11 cellular contexts compared by ENCODE assay signal in the genomic region with DNA sequence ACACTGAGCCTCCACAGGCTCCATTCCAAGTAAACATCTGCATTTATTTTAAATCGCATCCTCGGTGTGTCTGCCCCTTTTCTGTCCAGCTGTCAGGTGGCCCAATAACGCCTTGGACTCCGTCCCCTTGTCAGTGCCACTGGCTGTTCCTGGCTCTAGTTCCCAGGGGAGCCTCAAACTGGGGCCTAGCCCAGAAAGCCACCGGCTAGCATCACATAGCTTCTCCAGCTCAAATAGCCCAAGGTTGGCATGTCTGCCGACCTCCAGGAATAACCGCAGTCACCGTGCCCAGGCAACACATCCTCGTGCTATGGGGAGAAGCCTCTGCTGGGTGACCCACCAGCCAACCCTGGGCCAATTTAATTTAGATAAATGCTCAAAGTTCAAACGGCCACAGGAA. TPM values are rescaled to one million over a fixed set of nuclear protein-coding genes. Genes with fewer than 3 reads are reported as not detected.
A peak's percentile ranks its signal among the peaks of the same experiment; 100 is the strongest.
DNase-seq lines count a peak whose midpoint lies in the region; ATAC-seq and TF ChIP-seq lines count a peak whose summit lies in the region.
"Had no signal": no experiment of that assay in that cellular context is flagged by ENCODE, and none has a peak within 500 bp of the region (broad histone marks: within the 10 kb centered on the region; RNA-seq: fewer than 3 reads in every experiment).

No MANE protein-coding gene starts in this region.

- TF ChIP-seq CTCF in endodermal cell (conservative IDR thresholded peaks at IDR 0.05): no peak

- WGBS in GM23248 (ENCODE audit: low coverage in 1 of 2, low lambda C conversion rate in 2 of 2, missing lambda C conversion rate in 2 of 2), 2 experiments: 60 to 64% methylated on average over 10 of the region's 10 CpGs
- WGBS in endodermal cell (ENCODE audit: insufficient coverage in 1 of 2, insufficient read length in 1 of 2), 2 experiments: 93 to 94% methylated on average over 5 to 10 of the region's 10 CpGs
- no CpG with 5 or more reads among the region's 10 CpGs for WGBS in neuronal stem cell (ENCODE audit: extremely low coverage in 2 of 2, insufficient read length in 2 of 2, insufficient replicate concordance in 1 of 2), 2 donors

- no peaks in the 10 kb centered on the region for H3K9me3 Mint-ChIP-seq in endodermal cell

- no peak overlapping the region for H3K23ac ChIP-seq in neuronal stem cell (ENCODE audit: low read depth, low read length, poor library complexity)

- H3K4me3 ChIP-seq in ACC112 (ENCODE audit: low read depth, low read length) (peak overlapping the region; percentile 35; the same call in 1 of the 2 replicates), GM23248 (no peak overlapping the region), endodermal cell (ENCODE audit: low read length) (no peak overlapping the region), neuronal stem cell (ENCODE audit: low read length in 2 of 2) (no peak overlapping the region)
- H3K4me3 ChIP-seq: SJSA1 had no signal

- H3K18ac ChIP-seq in neuronal stem cell (ENCODE audit: low read length): no peak overlapping the region

- no peaks in the 10 kb centered on the region for H3K4me1 Mint-ChIP-seq in endodermal cell

- H2BK15ac ChIP-seq in neuronal stem cell (ENCODE audit: low read length): no peak overlapping the region

- peak overlapping the region; percentile 75 for H3K27ac ChIP-seq in ACC112 (ENCODE audit: low read depth, low read length)
- peak overlapping the region; percentile 53 for H3K27ac ChIP-seq in GM23248
- H3K27ac ChIP-seq in endodermal cell (ENCODE audit: low read depth, low read length): no peak overlapping the region
- no peak overlapping the region for H3K27ac ChIP-seq in neuronal stem cell (replicated peaks; ENCODE audit: low read length)
- H3K27ac ChIP-seq: SJSA1 had no signal

- H3K4me1 ChIP-seq in ACC112 (ENCODE audit: control insufficient read depth, insufficient read depth, low read length, unreplicated experiment) (peaks cover 20% of the 10 kb centered on the region), GM23248 (ENCODE audit: insufficient read depth) (peaks cover 12% of the 10 kb centered on the region), endodermal cell (ENCODE audit: control insufficient read depth, insufficient read depth, low read length) (no peaks in the 10 kb centered on the region), neuronal stem cell (ENCODE audit: control insufficient read depth in 2 of 2, insufficient read depth in 1 of 2, low read depth in 1 of 2, low read length in 2 of 2) (no peaks in the 10 kb centered on the region)
- H3K4me1 ChIP-seq: SJSA1 had no signal

- H4K91ac ChIP-seq in neuronal stem cell (ENCODE audit: low read depth, low read length, poor library complexity): no peak overlapping the region

- H3K14ac ChIP-seq in neuronal stem cell (ENCODE audit: low read length): no peak overlapping the region

- no peaks in the 10 kb centered on the region for H3K36me3 ChIP-seq in ACC112 (ENCODE audit: insufficient read depth, low read length)
- peaks cover 16% of the 10 kb centered on the region for H3K36me3 ChIP-seq in GM23248 (ENCODE audit: low read depth)
- peaks cover 48% of the 10 kb centered on the region for H3K36me3 ChIP-seq in endodermal cell (ENCODE audit: control insufficient read depth, insufficient read depth, low read length)
- H3K36me3 ChIP-seq in neuronal stem cell (replicated peaks in 1 of 2; ENCODE audit: control insufficient read depth in 2 of 2, insufficient read depth in 2 of 2, low read length in 2 of 2): peaks cover 48 to 76% of the 10 kb centered on the region in 2 donors

- H2BK120ac ChIP-seq in neuronal stem cell (ENCODE audit: low read depth, low read length): no peak overlapping the region

- no peaks in the 10 kb centered on the region for H3K9me2 ChIP-seq in GM23248 (ENCODE audit: insufficient read depth)

- H3K4me2 ChIP-seq in GM23248 (ENCODE audit: unreplicated experiment): no peak overlapping the region
- no peak overlapping the region for H3K4me2 ChIP-seq in neuronal stem cell (ENCODE audit: insufficient read depth, low read length, poor library complexity, severe bottlenecking)

- no peak overlapping the region for H2AK5ac ChIP-seq in neuronal stem cell (ENCODE audit: low read depth, low read length)

- H3K36me3 Mint-ChIP-seq in endodermal cell (ENCODE audit: low read depth): peaks cover 52% of the 10 kb centered on the region

- no peaks in the 10 kb centered on the region for H4K20me1 ChIP-seq in GM23248 (ENCODE audit: insufficient read depth)

- H3K4ac ChIP-seq in neuronal stem cell (ENCODE audit: low read length): no peak overlapping the region

- H3K79me1 ChIP-seq in neuronal stem cell (ENCODE audit: low read depth, low read length): peaks cover 1% of the 10 kb centered on the region

- H4K8ac ChIP-seq in neuronal stem cell (ENCODE audit: low read depth, low read length): no peak overlapping the region

- no peak for DNase-seq in GM23248
- no peak for DNase-seq in endodermal cell
- DNase-seq in neuronal stem cell (ENCODE audit: low spot score): no peak
- DNase-seq in KG1 (lab: John Stamatoyannopoulos, UW): no peak
- DNase-seq: DMS 273 treated with DMSO at 0.1 percent for 48 hours, GOT3, NCI-H187 had no signal

- no peaks in the 10 kb centered on the region for H3K27me3 ChIP-seq in ACC112 (ENCODE audit: insufficient read depth, low read length)
- H3K27me3 ChIP-seq in GM23248 (replicated peaks; ENCODE audit: insufficient read depth): no peaks in the 10 kb centered on the region
- H3K27me3 ChIP-seq in endodermal cell (ENCODE audit: control insufficient read depth, insufficient read depth, low read length, poor library complexity, severe bottlenecking): no peaks in the 10 kb centered on the region
- no peaks in the 10 kb centered on the region for H3K27me3 ChIP-seq in neuronal stem cell (ENCODE audit: control insufficient read depth in 3 of 3, insufficient read depth in 3 of 3, low read depth in 1 of 3, low read length in 3 of 3)
- H3K27me3 ChIP-seq: SJSA1 had no signal

- H3K9me3 ChIP-seq in GM23248 (ENCODE audit: low read depth) (no peaks in the 10 kb centered on the region), endodermal cell (ENCODE audit: control insufficient read depth, low read length) (no peaks in the 10 kb centered on the region), neuronal stem cell (replicated peaks in 1 of 2; ENCODE audit: control insufficient read depth in 2 of 2, insufficient read depth in 1 of 2, low read depth in 1 of 2, low read length in 2 of 2) (no peaks in the 10 kb centered on the region)
- H3K9me3 ChIP-seq: SJSA1 had no signal

- peak overlapping the region; percentile 12; the same call in 1 of the 2 replicates for H3K9ac ChIP-seq in GM23248
- no peak overlapping the region for H3K9ac ChIP-seq in endodermal cell (ENCODE audit: extremely low read depth, low read length, poor library complexity, severe bottlenecking)
- no peak overlapping the region for H3K9ac ChIP-seq in neuronal stem cell (ENCODE audit: low read depth, low read length, poor library complexity)

- ATAC-seq in GM18907 (IDR thresholded peaks at IDR 0.05; ENCODE audit: unreplicated experiment): no peak
- no peak for ATAC-seq in HG03521 (IDR thresholded peaks at IDR 0.05; ENCODE audit: unreplicated experiment)

- H3K27me3 Mint-ChIP-seq in endodermal cell (ENCODE audit: insufficient read depth): no peaks in the 10 kb centered on the region

- H3K79me2 ChIP-seq in ACC112 (ENCODE audit: control insufficient read depth, insufficient read depth, low read length, unreplicated experiment) (no peaks in the 10 kb centered on the region), GM23248 (ENCODE audit: insufficient read depth) (peaks cover 3% of the 10 kb centered on the region; the same call in 1 of the 2 replicates)

- H2BK5ac ChIP-seq in neuronal stem cell (ENCODE audit: low read length): peak overlapping the region; percentile 45

- in situ Hi-C loops in GM23248 (cut with MboI): no loop called here

- no peak overlapping the region for H3K4me3 Mint-ChIP-seq in endodermal cell

- peak overlapping the region; percentile 39 for H3K27ac Mint-ChIP-seq in endodermal cell

- no peak overlapping the region for H2AFZ ChIP-seq in ACC112 (ENCODE audit: low read length, unreplicated experiment)
- H2AFZ ChIP-seq in GM23248: no peak overlapping the region
- H2AFZ ChIP-seq in neuronal stem cell (ENCODE audit: low read length): no peak overlapping the region

- H2BK12ac ChIP-seq in neuronal stem cell (ENCODE audit: low read length): no peak overlapping the region

- peaks cover 22% of the 10 kb centered on the region for H3F3A ChIP-seq in GM23248 (ENCODE audit: insufficient read depth)

RNA-seq across cellular contexts. Expression of gene REXO4, which starts 11.8 kb away (rescaled TPM):
- total RNA-seq in GM23248 (2014; rRNA removed; shearing (Covaris generic)): 17.3 and 26.9 TPM in 2 replicates
- polyA plus RNA-seq in GM23248 (2016; fragmentation: Nextera tagmentation; extraction: Ambion mirVana): 17.5 and 22.1 TPM in 2 replicates
- total RNA-seq in endodermal cell: 10 to 100 TPM; 30.2 to 36.5 TPM
- 23.1 TPM for polyA plus RNA-seq in endodermal cell (2013, experiment 1 of 2)
- 20.9 TPM for polyA plus RNA-seq in endodermal cell (2013, experiment 2 of 2)
- 29.0 TPM for polyA plus RNA-seq in neuronal stem cell (2013, experiment 1 of 2)
- polyA plus RNA-seq in neuronal stem cell (2013, experiment 2 of 2): 28.1 TPM

RNA-seq across cellular contexts. Expression of gene ADAMTS13, which starts 16.1 kb away (rescaled TPM):
- 2.1 and 2.2 TPM in 2 replicates for total RNA-seq in GM23248 (2014; rRNA removed; shearing (Covaris generic))
- 0.86 and 1.4 TPM in 2 replicates for polyA plus RNA-seq in GM23248 (2016; fragmentation: Nextera tagmentation; extraction: Ambion mirVana)
- 10 to 100 TPM; 13.5 to 21.7 TPM for total RNA-seq in endodermal cell
- 9.7 TPM for polyA plus RNA-seq in endodermal cell (2013, experiment 1 of 2)
- polyA plus RNA-seq in endodermal cell (2013, experiment 2 of 2): 7.6 TPM
- 4.0 TPM for polyA plus RNA-seq in neuronal stem cell (2013, experiment 1 of 2)
- polyA plus RNA-seq in neuronal stem cell (2013, experiment 2 of 2): 3.9 TPM

RNA-seq across cellular contexts. Expression of gene STKLD1, which starts 29.9 kb away (rescaled TPM):
- total RNA-seq in GM23248 (2014; rRNA removed; shearing (Covaris generic)): 0.32 and 3.4 TPM in 2 replicates
- polyA plus RNA-seq in GM23248 (2016; fragmentation: Nextera tagmentation; extraction: Ambion mirVana): 0.38 and 1.5 TPM in 2 replicates
- under 1 TPM in 1 of 2 donors, not detected in 1; 0.95 TPM for total RNA-seq in endodermal cell
- polyA plus RNA-seq in endodermal cell (2013, experiment 1 of 2): 2.0 TPM
- polyA plus RNA-seq in endodermal cell (2013, experiment 2 of 2): 1.2 TPM
- 1.9 TPM for polyA plus RNA-seq in neuronal stem cell (2013, experiment 1 of 2)
- 1.6 TPM for polyA plus RNA-seq in neuronal stem cell (2013, experiment 2 of 2)

RNA-seq across cellular contexts. Expression of gene SURF4, which starts 30.2 kb away (rescaled TPM):
- total RNA-seq in GM23248 (2014; rRNA removed; shearing (Covaris generic)): 638 and 670 TPM in 2 replicates
- polyA plus RNA-seq in GM23248 (2016; fragmentation: Nextera tagmentation; extraction: Ambion mirVana): 406 and 420 TPM in 2 replicates
- total RNA-seq in endodermal cell: 100 to 1,000 TPM; 178 to 187 TPM
- polyA plus RNA-seq in endodermal cell (2013, experiment 1 of 2): 109 TPM
- 106 TPM for polyA plus RNA-seq in endodermal cell (2013, experiment 2 of 2)
- polyA plus RNA-seq in neuronal stem cell (2013, experiment 1 of 2): 107 TPM
- polyA plus RNA-seq in neuronal stem cell (2013, experiment 2 of 2): 106 TPM

RNA-seq across cellular contexts. Expression of gene SURF2, which starts 49.7 kb away (rescaled TPM):
- total RNA-seq in GM23248 (2014; rRNA removed; shearing (Covaris generic)): 6.3 and 14.8 TPM in 2 replicates
- 23.4 and 24.4 TPM in 2 replicates for polyA plus RNA-seq in GM23248 (2016; fragmentation: Nextera tagmentation; extraction: Ambion mirVana)
- 10 to 100 TPM; 18.0 to 25.9 TPM for total RNA-seq in endodermal cell
- polyA plus RNA-seq in endodermal cell (2013, experiment 1 of 2): 25.5 TPM
- polyA plus RNA-seq in endodermal cell (2013, experiment 2 of 2): 25.3 TPM
- polyA plus RNA-seq in neuronal stem cell (2013, experiment 1 of 2): 22.0 TPM
- 22.0 TPM for polyA plus RNA-seq in neuronal stem cell (2013, experiment 2 of 2)

Comparison
In these comparisons a context has a peak if more than half of its experiments do, and no peak if none do; other contexts are left out.
1. H3K27ac ChIP-seq: peak in ACC112 (single experiment) and GM23248 (single experiment); none in endodermal cell (single experiment) and neuronal stem cell (single experiment).